9 cellular contexts compared by ENCODE assay signal in genomic region chr22:46058591-46059519, GRCh38.
DNase-seq lines count a peak whose midpoint lies in the region; ATAC-seq and TF ChIP-seq lines count a peak whose summit lies in the region.
"Had no signal": no experiment of that assay in that cellular context is flagged by ENCODE, and none has a peak within 500 bp of the region (broad histone marks: within the 10 kb centered on the region; RNA-seq: fewer than 3 reads in every experiment).

No MANE protein-coding gene starts in this region.

- H3K27me3 Mint-ChIP-seq in CD4-positive, CD25-positive, alpha-beta regulatory T cell = no peaks in the 10 kb centered on the region

- BruUV-seq in Panc1 (replicated peaks; lab: Mats Ljungman, UMichigan) = no TSS peak

- H3K9me3 Mint-ChIP-seq in CD4-positive, CD25-positive, alpha-beta regulatory T cell = no peaks in the 10 kb centered on the region

- intact Hi-C loops in Panc1 (cut with micrococcal nuclease; ENCODE audit: unreplicated experiment) = loop anchor here (5.0 kb wide), 1 partner anchor 47 kb away; no protein-coding TSS in a partner anchor

- peak overlapping the region; percentile 65 to 98 (median 93) for H3K27ac Mint-ChIP-seq in CD4-positive, CD25-positive, alpha-beta regulatory T cell

- H3K27ac ChIP-seq in CD4-positive, CD25-positive, alpha-beta regulatory T cell (ENCODE audit: insufficient read depth, low read length, poor library complexity, severe bottlenecking) = peak overlapping the region; percentile 65
- H3K27ac ChIP-seq in Panc1 (ENCODE audit: low read length) = peak overlapping the region; percentile 100
- peak overlapping the region; percentile 94 for H3K27ac ChIP-seq in epithelial cell of prostate
- peak overlapping the region; percentile 95 for H3K27ac ChIP-seq in osteoblast (ENCODE audit: low read depth, low read length)

- in situ Hi-C loops in Panc1 (cut with HindIII; ENCODE audit: low pct_unique_long_range_greater_than_20kb, low sequenced_read_pairs) = no loop called here

- no peaks in the 10 kb centered on the region for H3K27me3 ChIP-seq in CD4-positive, CD25-positive, alpha-beta regulatory T cell (ENCODE audit: control insufficient read depth, insufficient read depth, low read length)
- no peaks in the 10 kb centered on the region for H3K27me3 ChIP-seq in Panc1 (ENCODE audit: control insufficient read depth, insufficient read depth, low read length)
- H3K27me3 ChIP-seq in osteoblast (ENCODE audit: insufficient read depth, low read length) = no peaks in the 10 kb centered on the region

- H3K79me2 ChIP-seq in osteoblast (ENCODE audit: insufficient read depth, low read length) = peaks cover 99% of the 10 kb centered on the region

- no peak for ATAC-seq in CD4-positive, CD25-positive, alpha-beta regulatory T cell (ENCODE audit: low read depth in 2 of 2)
- no peak for ATAC-seq in Panc1
- ATAC-seq in HG03520 (IDR thresholded peaks at IDR 0.05; ENCODE audit: unreplicated experiment) = no peak
- ATAC-seq in GM18907 (IDR thresholded peaks at IDR 0.05; ENCODE audit: unreplicated experiment) = no peak

- H3K36me3 Mint-ChIP-seq in CD4-positive, CD25-positive, alpha-beta regulatory T cell = peaks cover 14% of the 10 kb centered on the region

- CTCF ChIA-PET in Panc1 (lab: Charles Lee) = interaction anchor here (0.5 kb wide), 1 partner anchor 23 kb away, joined by 4 read pairs; no protein-coding TSS in a partner anchor

- no peak overlapping the region for H2AFZ ChIP-seq in osteoblast (ENCODE audit: low read length)

- DNase-seq in CD4-positive, CD25-positive, alpha-beta regulatory T cell = no peak
- DNase-seq in Panc1 (ENCODE audit: low read depth, low spot score) = no peak
- DNase-seq in epithelial cell of prostate (ENCODE audit: low read depth, low spot score) = no peak
- DNase-seq in osteoblast (ENCODE audit: insufficient read length, low spot score, missing footprints) = peak; percentile 95
- no peak for DNase-seq in stimulated activated CD4-positive, alpha-beta T cell treated with anti-CD3 and anti-CD28 coated beads, Interleukin-12 subunit alpha, Interleukin-12 subunit beta, amount 100 ng/mL, for 4 hours
- DNase-seq in GF-D8 (lab: John Stamatoyannopoulos, UW) = no peak
- DNase-seq: NCI-H1417 treated with DMSO at 0.1 percent for 48 hours had no signal

- peak overlapping the region; percentile 69 for H3K4me3 ChIP-seq in CD4-positive, CD25-positive, alpha-beta regulatory T cell (ENCODE audit: low read depth, low read length)
- H3K4me3 ChIP-seq in Panc1 (ENCODE audit: low read depth in 2 of 2, low read length in 2 of 2) (peak overlapping the region; percentile 24 to 44), osteoblast (ENCODE audit: insufficient read depth, low read length) (peak overlapping the region; percentile 66)

- H4K20me1 ChIP-seq in osteoblast (ENCODE audit: insufficient read depth, low read length) = no peaks in the 10 kb centered on the region

- peaks cover 0 to 54% (median 29%) of the 10 kb centered on the region in 4 donors for H3K4me1 Mint-ChIP-seq in CD4-positive, CD25-positive, alpha-beta regulatory T cell

- H3K9me3 ChIP-seq in CD4-positive, CD25-positive, alpha-beta regulatory T cell (ENCODE audit: control insufficient read depth in 2 of 2, low read length in 2 of 2) = no peaks in the 10 kb centered on the region
- no peaks in the 10 kb centered on the region for H3K9me3 ChIP-seq in Panc1 (ENCODE audit: control insufficient read depth, insufficient read depth, low read depth, low read length)
- H3K9me3 ChIP-seq in osteoblast (ENCODE audit: low read depth, low read length) = no peaks in the 10 kb centered on the region

- no peak for TF ChIP-seq CTCF in Panc1 (IDR thresholded peaks at IDR 0.05)
- TF ChIP-seq CTCF in osteoblast (IDR thresholded peaks at IDR 0.05; ENCODE audit: extremely low read depth, low read depth, low read length) = no peak

- peak overlapping the region; percentile 95 for H3K4me2 ChIP-seq in osteoblast (ENCODE audit: insufficient read depth, low read length)

- peaks cover 3% of the 10 kb centered on the region for H3K36me3 ChIP-seq in CD4-positive, CD25-positive, alpha-beta regulatory T cell (ENCODE audit: control insufficient read depth, insufficient read depth, low read length)
- no peaks in the 10 kb centered on the region; the same call in 1 of the 2 replicates for H3K36me3 ChIP-seq in Panc1 (ENCODE audit: control insufficient read depth, insufficient read depth, low read length)
- H3K36me3 ChIP-seq in osteoblast (ENCODE audit: insufficient read depth, low read length) = no peaks in the 10 kb centered on the region

- POLR2A ChIA-PET in Panc1 (lab: Charles Lee) = interaction anchor here (0.6 kb wide), 1 partner anchor 14 kb away, joined by 3 read pairs; no protein-coding TSS in a partner anchor

- H3K4me3 Mint-ChIP-seq in CD4-positive, CD25-positive, alpha-beta regulatory T cell = peak overlapping the region in 2 of 4 donors; percentile 69 to 86

- peaks cover 43% of the 10 kb centered on the region for H3K4me1 ChIP-seq in CD4-positive, CD25-positive, alpha-beta regulatory T cell (ENCODE audit: control insufficient read depth, insufficient read depth, low read length, poor library complexity, severe bottlenecking)
- H3K4me1 ChIP-seq in Panc1 (ENCODE audit: control insufficient read depth, insufficient read depth, low read length) (peaks cover 68% of the 10 kb centered on the region), osteoblast (ENCODE audit: insufficient read depth, low read length) (peaks cover 83% of the 10 kb centered on the region)
